16 cellular contexts compared by ENCODE assay signal in the genomic region with DNA sequence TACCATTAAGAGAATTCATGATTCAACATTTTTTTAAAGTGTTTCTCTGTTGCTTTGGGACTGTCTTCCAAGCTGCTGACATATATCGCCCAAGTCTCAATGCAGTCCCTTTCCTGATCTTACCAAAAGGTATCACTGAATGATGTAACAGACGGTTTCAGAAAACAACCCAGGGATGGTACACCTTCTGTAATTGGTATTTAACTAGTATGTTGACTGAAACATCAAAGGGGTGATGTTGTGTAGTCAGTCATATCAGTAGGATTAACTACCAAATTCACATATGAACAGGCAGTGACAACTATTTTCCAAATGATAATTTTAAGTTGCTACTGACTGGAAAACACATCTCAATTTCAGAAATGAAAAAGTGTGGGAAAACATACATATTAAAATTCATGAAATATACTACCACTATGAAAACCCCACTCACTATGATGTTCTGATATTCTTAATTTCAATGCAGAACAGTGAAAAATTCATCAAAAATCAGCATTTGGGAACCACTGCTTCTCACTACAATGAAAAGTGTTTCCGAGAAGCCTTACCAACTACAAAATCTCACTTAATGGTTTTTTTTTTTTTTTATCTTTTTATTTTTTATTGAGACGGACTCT.
"Had no signal": no experiment of that assay in that cellular context is flagged by ENCODE, and none has a peak within 500 bp of the region (broad histone marks: within the 10 kb centered on the region; RNA-seq: fewer than 3 reads in every experiment).

No MANE protein-coding gene starts in this region.

- H3K27me3 ChIP-seq: cardiac muscle cell, esophagus muscularis mucosa, neural progenitor cell, ovary, SJCRH30 had no signal

- H3K9me3 ChIP-seq: esophagus muscularis mucosa, lower lobe of right lung, ovary, SJCRH30 had no signal

- DNase-seq: activated CD4-positive, alpha-beta T cell treated with anti-CD3 and anti-CD28 coated beads, Interleukin-2, amount 10 ng/mL, durations not matched to agents 7 days and 5 days; immature natural killer cell; left cardiac atrium; lower lobe of right lung; midbrain; ovary; SJCRH30; substantia nigra; T1000; trophoblast cell had no signal

- ATAC-seq: left cardiac atrium, lower lobe of right lung had no signal

- H3K9me3 Mint-ChIP-seq: activated CD4-positive, alpha-beta T cell treated with anti-CD3 and anti-CD28 coated beads, Interleukin-2, amount 10 ng/mL, durations not matched to agents 7 days and 5 days; activated T-helper 2 cell treated with anti-CD3 and anti-CD28 coated beads, Interferon-gamma antibody, Interleukin-2, Interleukin-4, amounts not matched to agents 10 μg/mL and 5 μg/mL and 100 μg/mL, durations not matched to agents 14 hours and 24 hours and 36 hours; immature natural killer cell; neural progenitor cell had no signal

- FAIRE-seq: colon had no signal

- H3K4me1 ChIP-seq: lower lobe of right lung, neural progenitor cell, SJCRH30 had no signal

- H2AFZ ChIP-seq: neural progenitor cell had no signal

- H3K27me3 Mint-ChIP-seq: activated CD4-positive, alpha-beta T cell treated with anti-CD3 and anti-CD28 coated beads, Interleukin-2, amount 10 ng/mL, durations not matched to agents 7 days and 5 days had no signal

- H3K4me3 ChIP-seq: cardiac muscle cell, esophagus muscularis mucosa, lower lobe of right lung, neural progenitor cell, ovary, SJCRH30 had no signal

- H3K27ac Mint-ChIP-seq: activated CD4-positive, alpha-beta T cell treated with anti-CD3 and anti-CD28 coated beads, Interleukin-2, amount 10 ng/mL, durations not matched to agents 7 days and 5 days; activated T-helper 2 cell treated with anti-CD3 and anti-CD28 coated beads, Interferon-gamma antibody, Interleukin-2, Interleukin-4, amounts not matched to agents 10 μg/mL and 5 μg/mL and 100 μg/mL, durations not matched to agents 14 hours and 24 hours and 36 hours; neural progenitor cell had no signal

- H3K4me2 ChIP-seq: neural progenitor cell had no signal

- H3K4me3 Mint-ChIP-seq: activated CD4-positive, alpha-beta T cell treated with anti-CD3 and anti-CD28 coated beads, Interleukin-2, amount 10 ng/mL, durations not matched to agents 7 days and 5 days; immature natural killer cell; neural progenitor cell had no signal

- H3K4me1 Mint-ChIP-seq: neural progenitor cell had no signal

- H3K9ac ChIP-seq: neural progenitor cell had no signal

- H3K27ac ChIP-seq: cardiac muscle cell, esophagus muscularis mucosa, lower lobe of right lung, neural progenitor cell, ovary, SJCRH30, VCaP had no signal

- H3K36me3 ChIP-seq: cardiac muscle cell, esophagus muscularis mucosa, lower lobe of right lung, neural progenitor cell, ovary, SJCRH30 had no signal
